Comparison of ENCODE assay signal across 13 cellular contexts in the genomic region with DNA sequence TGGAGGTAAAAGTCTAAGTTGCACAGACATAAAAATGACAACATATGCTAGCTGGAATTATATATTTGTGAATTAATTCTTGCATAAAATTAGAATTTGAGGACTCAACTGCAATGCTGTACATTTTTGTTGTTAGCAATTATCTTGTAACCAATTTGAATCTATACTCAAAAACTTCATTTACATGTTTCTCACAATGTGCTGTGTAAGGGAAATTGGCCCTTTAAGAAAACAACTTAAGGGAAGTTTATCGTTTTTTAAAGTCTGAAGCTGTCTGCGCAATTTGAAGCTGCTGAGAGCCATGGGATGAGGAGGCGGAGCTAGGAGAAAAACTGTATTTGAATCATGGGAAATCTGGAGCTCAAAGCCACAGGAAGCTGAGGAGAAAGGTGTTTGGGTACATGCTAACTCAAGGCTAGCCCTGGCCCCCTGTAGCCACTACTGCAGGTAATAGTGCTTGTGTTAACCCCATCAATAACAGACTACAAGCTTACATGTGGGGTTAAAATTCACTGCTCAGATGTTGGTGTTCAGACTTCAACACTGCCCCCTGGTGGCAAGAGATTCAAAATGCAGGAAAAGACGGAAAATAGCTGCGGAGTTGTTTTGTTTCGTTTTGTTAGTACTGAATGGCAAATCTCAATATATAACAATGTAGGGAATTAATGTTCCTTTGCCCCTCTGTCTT.
A peak's percentile ranks its signal among the peaks of the same experiment; 100 is the strongest.
DNase-seq lines count a peak whose midpoint lies in the region; FAIRE-seq and TF ChIP-seq lines count a peak whose summit lies in the region.
"Had no signal": no experiment of that assay in that cellular context is flagged by ENCODE, and none has a peak within 500 bp of the region (broad histone marks: within the 10 kb centered on the region; RNA-seq: fewer than 3 reads in every experiment).

No MANE protein-coding gene starts in this region.

- no peaks in the 10 kb centered on the region for H3K9me2 ChIP-seq in SU-DHL-6 (replicated peaks; ENCODE audit: insufficient read depth, low read length)

- H3K9me3 ChIP-seq in SU-DHL-6 (ENCODE audit: insufficient read depth, low read length) (peaks cover 6% of the 10 kb centered on the region; the same call in 1 of the 2 replicates), keratinocyte (ENCODE audit: control insufficient read depth, low read depth, low read length) (peaks cover 4% of the 10 kb centered on the region), HAP-1 (peaks cover 5% of the 10 kb centered on the region; the same call in 1 of the 2 replicates)

- no peaks in the 10 kb centered on the region for H3K79me2 ChIP-seq in SU-DHL-6 (ENCODE audit: insufficient read depth, low read length)
- H3K79me2 ChIP-seq in keratinocyte (ENCODE audit: control insufficient read depth, insufficient read depth, low read length): no peaks in the 10 kb centered on the region

- no peak overlapping the region for H3K27ac ChIP-seq in SU-DHL-6 (ENCODE audit: low read depth, low read length)
- no peak overlapping the region for H3K27ac ChIP-seq in keratinocyte (ENCODE audit: control insufficient read depth, insufficient read depth, low read length)
- H3K27ac ChIP-seq: ascending aorta, tibial artery had no signal

- DNase-seq in AG09309 (ENCODE audit: low read depth) (no peak), GM12891 (ENCODE audit: insufficient read length, low spot score) (no peak), keratinocyte (ENCODE audit: low read depth, low spot score) (no peak), HAP-1 (ENCODE audit: low spot score in 2 of 2) (no peak), NCI-H524 treated with DMSO at 0.1 percent for 48 hours (lab: John Stamatoyannopoulos, UW) (no peak), NCI-H2107 treated with DMSO at 0.1 percent for 48 hours (lab: John Stamatoyannopoulos, UW; ENCODE audit: unreplicated experiment) (no peak), ecto neural progenitor cell (ENCODE audit: low spot score) (no peak)
- DNase-seq: activated CD4-positive, CD25-positive, alpha-beta regulatory T cell treated with anti-CD3 and anti-CD28 coated beads, Interleukin-2, amount 50 U/mL, for 72 hours; EL; NCI-H510A treated with DMSO at 0.1 percent for 48 hours; tibial artery had no signal

- H3K9ac ChIP-seq in SU-DHL-6 (ENCODE audit: low read length) (no peak overlapping the region), keratinocyte (ENCODE audit: control insufficient read depth, extremely low read depth, insufficient read depth, low read length) (no peak overlapping the region)

- no peaks in the 10 kb centered on the region for H3F3A ChIP-seq in SU-DHL-6 (ENCODE audit: insufficient read depth)

- TF ChIP-seq CTCF in AG09309 (IDR thresholded peaks at IDR 0.05; ENCODE audit: control insufficient read depth, insufficient read depth, low read depth, low read length, missing control alignments) (peak; percentile 17), SU-DHL-6 (IDR thresholded peaks at IDR 0.05; ENCODE audit: insufficient read depth, low read length, poor library complexity, severe bottlenecking) (peak; percentile 79), keratinocyte (optimal IDR thresholded peaks at IDR 0.05 in 1 of 3, IDR thresholded peaks at IDR 0.05 in 1 of 3, conservative IDR thresholded peaks at IDR 0.05 in 1 of 3; ENCODE audit: extremely low read depth in 1 of 3, insufficient read depth in 2 of 3, low read length in 3 of 3) (peak; percentile 12 to 32 (median 29))

- H3K27me3 ChIP-seq in SU-DHL-6 (ENCODE audit: low read length) (no peaks in the 10 kb centered on the region), keratinocyte (ENCODE audit: control insufficient read depth, extremely low read depth, insufficient read depth, low read length) (no peaks in the 10 kb centered on the region), HAP-1 (ENCODE audit: low read depth) (no peaks in the 10 kb centered on the region)
- H3K27me3 ChIP-seq: ascending aorta had no signal

- TF ChIP-seq POLR2A in GM12891 (IDR thresholded peaks at IDR 0.05; ENCODE audit: low read depth, low read length): no peak

- in situ Hi-C loops in HAP-1 (cut with MboI; ENCODE audit: low sequenced_read_pairs): no loop called here

- FAIRE-seq in GM12891 (lab: Jason Lieb, UNC) (peak; percentile 20), keratinocyte (lab: Jason Lieb, UNC) (no peak)

- H3K36me3 ChIP-seq in SU-DHL-6 (ENCODE audit: low read length): no peaks in the 10 kb centered on the region
- no peaks in the 10 kb centered on the region for H3K36me3 ChIP-seq in keratinocyte (ENCODE audit: control insufficient read depth in 2 of 2, extremely low read depth in 1 of 2, insufficient read depth in 2 of 2, low read length in 2 of 2)
- no peaks in the 10 kb centered on the region for H3K36me3 ChIP-seq in HAP-1 (replicated peaks)
- H3K36me3 ChIP-seq: ascending aorta, tibial artery had no signal

- no peak overlapping the region for H3K4me3 ChIP-seq in AG09309 (ENCODE audit: control insufficient read depth, low read depth, low read length)
- H3K4me3 ChIP-seq in SU-DHL-6 (ENCODE audit: insufficient read depth, low read length, poor library complexity, severe bottlenecking): no peak overlapping the region
- no peak overlapping the region for H3K4me3 ChIP-seq in keratinocyte (ENCODE audit: control insufficient read depth in 2 of 3, extremely low read depth in 1 of 3, insufficient read depth in 2 of 3, low read depth in 1 of 3, low read length in 3 of 3)
- no peak overlapping the region for H3K4me3 ChIP-seq in HAP-1
- H3K4me3 ChIP-seq: ascending aorta, tibial artery had no signal

- H4K20me1 ChIP-seq in SU-DHL-6 (ENCODE audit: low read depth, low read length) (no peaks in the 10 kb centered on the region), keratinocyte (ENCODE audit: control insufficient read depth, extremely low read depth, insufficient read depth, low read length) (no peaks in the 10 kb centered on the region)

- no peaks in the 10 kb centered on the region for H3K9me1 ChIP-seq in keratinocyte (ENCODE audit: control insufficient read depth, extremely low read depth, insufficient read depth, low read length)

- no peaks in the 10 kb centered on the region for H3K4me1 ChIP-seq in keratinocyte (ENCODE audit: control insufficient read depth, extremely low read depth, insufficient read depth, low read length)
- H3K4me1 ChIP-seq in HAP-1: no peaks in the 10 kb centered on the region
- H3K4me1 ChIP-seq: ascending aorta, tibial artery had no signal

- dilution Hi-C loops in keratinocyte (cut with MboI; ENCODE audit: extremely low pct_ligation_motif_present, low sequenced_read_pairs): no loop called here

- H2AFZ ChIP-seq in SU-DHL-6 (ENCODE audit: low read depth, low read length, severe bottlenecking): no peak overlapping the region
- H2AFZ ChIP-seq in keratinocyte (ENCODE audit: control insufficient read depth, low read length): no peak overlapping the region

- H3K4me2 ChIP-seq in SU-DHL-6 (ENCODE audit: low read depth, low read length, poor library complexity, severe bottlenecking) (peak overlapping the region; percentile 24), keratinocyte (ENCODE audit: control insufficient read depth, extremely low read depth, insufficient read depth, low read depth, low read length) (no peak overlapping the region)

TF ChIP-seq in GM12891, 5 proteins besides CTCF, POLR2A, EP300 and RAD21:
- TF ChIP-seq SPI1 (IDR thresholded peaks at IDR 0.05; ENCODE audit: low read depth, low read length) (no peak), POU2F2 (IDR thresholded peaks at IDR 0.05; ENCODE audit: low read depth, low read length) (no peak), TAF1 (IDR thresholded peaks at IDR 0.05; ENCODE audit: low read depth, low read length) (no peak), POLR2AphosphoS5 (IDR thresholded peaks at IDR 0.05; ENCODE audit: low read depth, low read length) (no peak), PAX5 (IDR thresholded peaks at IDR 0.05; ENCODE audit: insufficient read depth, low read length, severe bottlenecking) (no peak)

Comparison
In these comparisons a context has a peak if more than half of its experiments do, and no peak if none do; other contexts are left out.
1. CTCF ChIP-seq: peak in every context shown above with its lines; median percentile 79 in SU-DHL-6; 29 in keratinocyte; 17 in AG09309.